8 cellular contexts compared by ENCODE assay signal in genomic region chr13:41428155-41428554, GRCh38.
DNase-seq lines count a peak whose midpoint lies in the region; ATAC-seq and TF ChIP-seq lines count a peak whose summit lies in the region.

No MANE protein-coding gene starts in this region.

- H3K36me3 Mint-ChIP-seq in dendritic cell treated with granulocyte-macrophage colony-stimulating factor and Interleukin-4, amounts not matched to agents 40 ng/mL and 50 ng/mL, for 4 days (ENCODE audit: low read depth), result no peaks in the 10 kb centered on the region
- H3K36me3 Mint-ChIP-seq in nephron progenitor cell (ENCODE audit: low read depth), result no peaks in the 10 kb centered on the region

- peaks cover 16% of the 10 kb centered on the region for H3K27me3 Mint-ChIP-seq in dendritic cell treated with granulocyte-macrophage colony-stimulating factor and Interleukin-4, amounts not matched to agents 40 ng/mL and 50 ng/mL, for 4 days
- peaks cover 36% of the 10 kb centered on the region for H3K27me3 Mint-ChIP-seq in nephron progenitor cell (ENCODE audit: low read depth, poor library complexity)

- no peak for ATAC-seq in HG03039 (IDR thresholded peaks at IDR 0.05; ENCODE audit: unreplicated experiment)

- peak; percentile 8 for TF ChIP-seq CTCF in nephron progenitor cell (IDR thresholded peaks at IDR 0.05)

- peaks cover 11% of the 10 kb centered on the region for H3K4me1 Mint-ChIP-seq in dendritic cell treated with granulocyte-macrophage colony-stimulating factor and Interleukin-4, amounts not matched to agents 40 ng/mL and 50 ng/mL, for 4 days (ENCODE audit: low read depth)
- H3K4me1 Mint-ChIP-seq in nephron progenitor cell, result peaks cover 8% of the 10 kb centered on the region

- peaks cover 9% of the 10 kb centered on the region for H3K9me3 Mint-ChIP-seq in dendritic cell treated with granulocyte-macrophage colony-stimulating factor and Interleukin-4, amounts not matched to agents 40 ng/mL and 50 ng/mL, for 4 days
- H3K9me3 Mint-ChIP-seq in nephron progenitor cell, result peaks cover 14% of the 10 kb centered on the region

- intact Hi-C loops in dendritic cell treated with granulocyte-macrophage colony-stimulating factor and Interleukin-4, amounts not matched to agents 40 ng/mL and 50 ng/mL, for 4 days (cut with micrococcal nuclease), result no loop called here

- peak; percentile 15 for DNase-seq in AG08395 (ENCODE audit: low spot score)
- peak; percentile 20 for DNase-seq in T-helper 9 cell
- DNase-seq in nephron progenitor cell, result peak; percentile 7
- DNase-seq in activated CD4-positive, CD25-positive, alpha-beta regulatory T cell treated with anti-CD3 and anti-CD28 coated beads, Interleukin-2, amount 50 U/mL, for 72 hours, result no peak
- no peak for DNase-seq in EL
- no peak for DNase-seq in NCI-H1048 (lab: John Stamatoyannopoulos, UW)

- H3K27ac Mint-ChIP-seq in dendritic cell treated with granulocyte-macrophage colony-stimulating factor and Interleukin-4, amounts not matched to agents 40 ng/mL and 50 ng/mL, for 4 days, result peak overlapping the region; percentile 20
- H3K27ac Mint-ChIP-seq in nephron progenitor cell, result no peak overlapping the region

- H3K4me3 Mint-ChIP-seq in dendritic cell treated with granulocyte-macrophage colony-stimulating factor and Interleukin-4, amounts not matched to agents 40 ng/mL and 50 ng/mL, for 4 days, result peak overlapping the region; percentile 23
- H3K4me3 Mint-ChIP-seq in nephron progenitor cell, result no peak overlapping the region

Comparison
In these comparisons a context has a peak if more than half of its experiments do, and no peak if none do; other contexts are left out.
1. DNase-seq: peak in AG08395 (single experiment), T-helper 9 cell (single experiment) and nephron progenitor cell (single experiment); none in activated CD4-positive, CD25-positive, alpha-beta regulatory T cell treated with anti-CD3 and anti-CD28 coated beads, Interleukin-2, amount 50 U/mL, for 72 hours (single experiment), EL (single experiment) and NCI-H1048 (single experiment).